In genomic region chr10:12505683-12506082, GRCh38 we compare ENCODE assay signal across 15 cellular contexts.
DNase-seq lines count a peak whose midpoint lies in the region; TF ChIP-seq lines count a peak whose summit lies in the region.
"Had no signal": no experiment of that assay in that cellular context is flagged by ENCODE, and none has a peak within 500 bp of the region (broad histone marks: within the 10 kb centered on the region; RNA-seq: fewer than 3 reads in every experiment).

No MANE protein-coding gene starts in this region.

- H3K9me3 ChIP-seq in HEK293 (ENCODE audit: control insufficient read depth, insufficient read depth, low read depth, low read length) = no peaks in the 10 kb centered on the region
- no peaks in the 10 kb centered on the region for H3K9me3 ChIP-seq in neural progenitor cell (ENCODE audit: low read depth)
- H3K9me3 ChIP-seq in vagina = no peaks in the 10 kb centered on the region
- no peaks in the 10 kb centered on the region for H3K9me3 ChIP-seq in esophagus muscularis mucosa
- H3K9me3 ChIP-seq: Caco-2 had no signal

- intact Hi-C loops in vagina (cut with DNase I) = no loop called here
- intact Hi-C loops in esophagus muscularis mucosa (cut with DNase I) = no loop called here

- H3K4me2 ChIP-seq in neural progenitor cell = no peak overlapping the region

- 97% methylated on average over 6 of the region's 6 CpGs for WGBS in esophagus muscularis mucosa

- H3K27me3 ChIP-seq in neural progenitor cell = no peaks in the 10 kb centered on the region
- no peaks in the 10 kb centered on the region for H3K27me3 ChIP-seq in vagina
- no peaks in the 10 kb centered on the region for H3K27me3 ChIP-seq in esophagus muscularis mucosa

- peaks cover 2% of the 10 kb centered on the region for H3K9me3 Mint-ChIP-seq in neural progenitor cell
- H3K9me3 Mint-ChIP-seq: CD8-positive, alpha-beta T cell had no signal

- DNase-seq in islet precursor cell = peak; percentile 7
- DNase-seq in neural progenitor cell (ENCODE audit: low spot score) = no peak
- DNase-seq in vagina (ENCODE audit: extremely low spot score in 2 of 2) = peak; percentile 7 to 40
- DNase-seq in AG20443 (ENCODE audit: low spot score) = no peak
- DNase-seq in GM20000 (ENCODE audit: low spot score) = no peak
- DNase-seq in esophagus muscularis mucosa (ENCODE audit: extremely low spot score) = no peak
- DNase-seq: C1 segment of cervical spinal cord; CD8-positive, alpha-beta T cell; DMS153; DND-41; GM23248; H7; HCEC 1CT had no signal

- CTCF ChIA-PET in HEK293 (lab: Yijun Ruan, JAX) = interaction anchor here (0.6 to 1.0 kb wide), 6 partner anchors 43 to 151 kb away, joined by 3 to 4 read pairs (median 3); no protein-coding TSS in a partner anchor

- no peak overlapping the region for H3K9ac ChIP-seq in neural progenitor cell
- H3K9ac ChIP-seq: GM23248 had no signal

- H4K20me1 ChIP-seq in neural progenitor cell (ENCODE audit: low read depth) = no peaks in the 10 kb centered on the region

- TF ChIP-seq CTCF in HEK293 (tag by site-specific recombination; IDR thresholded peaks at IDR 0.05) (no peak), neural progenitor cell (IDR thresholded peaks at IDR 0.05) (no peak), vagina (IDR thresholded peaks at IDR 0.05) (no peak), GM20000 (IDR thresholded peaks at IDR 0.05; ENCODE audit: extremely low read depth, missing control alignments) (no peak), esophagus muscularis mucosa (IDR thresholded peaks at IDR 0.05) (no peak)

- peaks cover 9% of the 10 kb centered on the region for H3K27me3 Mint-ChIP-seq in neural progenitor cell (ENCODE audit: insufficient read depth, low read depth)

- H3K4me1 Mint-ChIP-seq in neural progenitor cell = peaks cover 46% of the 10 kb centered on the region

- H3K36me3 ChIP-seq in HEK293 (ENCODE audit: control insufficient read depth in 2 of 2, insufficient read depth in 1 of 2, low read length in 2 of 2) (no peaks in the 10 kb centered on the region), neural progenitor cell (no peaks in the 10 kb centered on the region), vagina (no peaks in the 10 kb centered on the region), esophagus muscularis mucosa (no peaks in the 10 kb centered on the region)

- no peak overlapping the region for H3K4me3 Mint-ChIP-seq in neural progenitor cell
- H3K4me3 Mint-ChIP-seq: CD8-positive, alpha-beta T cell had no signal

- H3K27ac ChIP-seq in HEK293 (ENCODE audit: extremely low read depth, low read depth, low read length) (no peak overlapping the region), neural progenitor cell (no peak overlapping the region), vagina (peak overlapping the region; percentile 20), esophagus muscularis mucosa (replicated peaks in 1 of 4) (no peak overlapping the region)
- H3K27ac ChIP-seq: GM23248 had no signal

- peaks cover 18% of the 10 kb centered on the region for H3K4me1 ChIP-seq in HEK293 (ENCODE audit: control insufficient read depth, insufficient read depth, low read length)
- peaks cover 9% of the 10 kb centered on the region for H3K4me1 ChIP-seq in neural progenitor cell
- peaks cover 21% of the 10 kb centered on the region for H3K4me1 ChIP-seq in vagina
- peaks cover 7 to 21% (median 11%) of the 10 kb centered on the region in 4 donors for H3K4me1 ChIP-seq in esophagus muscularis mucosa

- no peak overlapping the region for H2AFZ ChIP-seq in neural progenitor cell (replicated peaks)
- H2AFZ ChIP-seq: GM23248 had no signal

- H3F3A ChIP-seq in neural progenitor cell (ENCODE audit: low read depth) = peaks cover 7% of the 10 kb centered on the region

- no peak overlapping the region for H3K4me3 ChIP-seq in HEK293 (ENCODE audit: low read depth, low read length)
- no peak overlapping the region for H3K4me3 ChIP-seq in neural progenitor cell
- no peak overlapping the region for H3K4me3 ChIP-seq in vagina
- no peak overlapping the region for H3K4me3 ChIP-seq in esophagus muscularis mucosa
- H3K4me3 ChIP-seq: GM23248 had no signal

- TF ChIP-seq POLR2A in vagina (IDR thresholded peaks at IDR 0.05) (no peak), esophagus muscularis mucosa (IDR thresholded peaks at IDR 0.05; ENCODE audit: low read depth) (no peak)

- POLR2A ChIA-PET in HEK293 (lab: Yijun Ruan, JAX) = no interaction called here

- TF ChIP-seq EP300 in esophagus muscularis mucosa (IDR thresholded peaks at IDR 0.05) = no peak

- peaks cover 4% of the 10 kb centered on the region for H3K36me3 Mint-ChIP-seq in neural progenitor cell
- H3K36me3 Mint-ChIP-seq: CD8-positive, alpha-beta T cell had no signal

- H3K27ac Mint-ChIP-seq in neural progenitor cell = peak overlapping the region; percentile 47

- no peaks in the 10 kb centered on the region for H3K79me2 ChIP-seq in neural progenitor cell (ENCODE audit: low read depth)

TF ChIP-seq in HEK293, 187 proteins besides CTCF, POLR2A, EP300 and RAD21:
- peak; percentile 58 for TF ChIP-seq ZNF513 (tag by site-specific recombination; IDR thresholded peaks at IDR 0.05)
- no peak for TF ChIP-seq BCL11A (tag by site-specific recombination; IDR thresholded peaks at IDR 0.05; ENCODE audit: low read depth)

Comparison
In these comparisons a context has a peak if more than half of its experiments do, and no peak if none do; other contexts are left out.
1. DNase-seq: peak in islet precursor cell (single experiment) and vagina (2 of 2); none in neural progenitor cell (single experiment), AG20443 (single experiment), GM20000 (single experiment) and esophagus muscularis mucosa (single experiment).